ENCODE assay signal across 1 cellular context in the genomic region with DNA sequence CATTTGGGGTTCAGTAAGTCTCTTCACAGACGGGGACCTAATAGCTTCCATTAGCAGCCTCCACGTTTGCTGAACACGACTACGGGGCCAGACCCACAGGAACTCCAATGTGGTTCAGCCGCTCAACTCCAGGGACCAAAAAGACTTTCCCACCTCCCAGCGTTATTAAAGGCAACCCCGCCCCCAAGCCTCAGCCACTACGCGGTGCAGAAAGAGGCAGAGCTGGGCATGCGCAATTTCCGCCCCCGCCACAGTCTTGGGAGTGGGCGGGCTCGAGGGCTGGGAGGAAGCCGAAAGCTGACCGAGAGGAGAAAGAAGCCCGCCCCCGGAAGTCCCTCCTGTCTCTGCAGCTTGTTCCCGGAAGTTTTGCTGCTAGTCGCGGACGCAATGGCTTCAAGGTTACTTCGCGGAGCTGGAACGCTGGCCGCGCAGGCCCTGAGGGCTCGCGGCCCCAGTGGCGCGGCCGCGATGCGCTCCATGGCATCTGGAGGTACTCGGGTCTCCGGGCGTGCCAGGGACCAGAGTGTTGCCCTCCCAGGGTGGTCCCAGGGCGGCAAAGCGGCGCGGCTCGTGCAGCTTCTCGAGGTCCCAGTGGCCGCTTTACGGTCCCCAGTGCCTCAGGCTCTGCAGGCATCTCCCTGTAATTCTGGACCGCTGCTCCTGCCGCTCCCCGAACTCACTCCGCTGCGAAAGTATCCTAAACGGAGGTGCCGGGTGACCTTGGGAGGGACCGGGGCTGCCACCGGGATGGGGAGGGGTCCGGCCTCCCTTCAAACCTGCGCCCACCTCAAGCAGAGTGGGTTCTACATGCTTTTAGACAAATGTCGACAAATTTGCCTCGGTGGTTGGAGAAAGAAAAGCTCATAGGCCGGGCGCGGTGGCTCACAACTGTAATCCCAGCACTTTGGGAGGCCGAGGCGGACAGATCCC.
TF ChIP-seq lines count a peak whose summit lies in the region.

A gene with protein sequence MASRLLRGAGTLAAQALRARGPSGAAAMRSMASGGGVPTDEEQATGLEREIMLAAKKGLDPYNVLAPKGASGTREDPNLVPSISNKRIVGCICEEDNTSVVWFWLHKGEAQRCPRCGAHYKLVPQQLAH (plus strand): TSS at position 363 of the 930 bp plus-strand sequence. CDS start 25 bp downstream, at position 388.

TF ChIP-seq in HCT116, 20 proteins besides CTCF, POLR2A, EP300 and RAD21 (continued from another document):
- TF ChIP-seq, protein P1, sequence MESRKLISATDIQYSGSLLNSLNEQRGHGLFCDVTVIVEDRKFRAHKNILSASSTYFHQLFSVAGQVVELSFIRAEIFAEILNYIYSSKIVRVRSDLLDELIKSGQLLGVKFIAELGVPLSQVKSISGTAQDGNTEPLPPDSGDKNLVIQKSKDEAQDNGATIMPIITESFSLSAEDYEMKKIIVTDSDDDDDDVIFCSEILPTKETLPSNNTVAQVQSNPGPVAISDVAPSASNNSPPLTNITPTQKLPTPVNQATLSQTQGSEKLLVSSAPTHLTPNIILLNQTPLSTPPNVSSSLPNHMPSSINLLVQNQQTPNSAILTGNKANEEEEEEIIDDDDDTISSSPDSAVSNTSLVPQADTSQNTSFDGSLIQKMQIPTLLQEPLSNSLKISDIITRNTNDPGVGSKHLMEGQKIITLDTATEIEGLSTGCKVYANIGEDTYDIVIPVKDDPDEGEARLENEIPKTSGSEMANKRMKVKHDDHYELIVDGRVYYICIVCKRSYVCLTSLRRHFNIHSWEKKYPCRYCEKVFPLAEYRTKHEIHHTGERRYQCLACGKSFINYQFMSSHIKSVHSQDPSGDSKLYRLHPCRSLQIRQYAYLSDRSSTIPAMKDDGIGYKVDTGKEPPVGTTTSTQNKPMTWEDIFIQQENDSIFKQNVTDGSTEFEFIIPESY (IDR thresholded peaks at IDR 0.05; ENCODE audit: extremely low read depth, insufficient replicate concordance, low read length): no peak
- TF ChIP-seq REST (IDR thresholded peaks at IDR 0.05; ENCODE audit: low read depth) (no peak), EZH2phosphoT487 (IDR thresholded peaks at IDR 0.05; ENCODE audit: borderline replicate concordance) (no peak)
